Comparison of ENCODE assay signal across 23 cellular contexts in the genomic region with DNA sequence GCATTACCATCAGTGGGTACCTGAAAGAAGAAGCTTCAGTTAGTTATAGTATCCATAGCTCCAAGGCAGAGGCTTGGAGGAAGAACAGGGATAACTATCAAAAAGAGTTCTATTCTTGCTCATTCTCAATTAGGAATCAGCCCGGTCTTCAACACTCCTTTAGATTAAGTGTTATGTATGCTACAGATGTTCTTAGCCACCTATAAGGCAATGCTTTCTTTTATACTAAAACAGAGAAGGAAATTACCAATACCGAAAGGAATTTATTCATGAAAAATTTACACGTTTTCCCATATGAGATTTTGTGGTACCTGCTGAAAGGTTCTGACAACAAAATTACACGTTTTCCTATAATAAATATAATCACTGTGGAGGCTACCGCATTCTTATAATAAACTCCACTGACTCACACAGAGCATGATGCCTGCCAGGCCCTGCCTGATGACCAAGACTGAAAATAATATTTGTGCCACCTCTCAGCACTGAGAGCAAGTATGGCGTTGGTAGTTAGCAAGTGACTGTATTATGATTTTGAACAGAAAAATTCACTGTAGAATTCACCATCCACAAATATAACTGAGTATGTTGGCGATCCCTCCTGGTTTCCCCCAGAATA. TPM values are rescaled to one million over a fixed set of nuclear protein-coding genes. Genes with fewer than 3 reads are reported as not detected.
DNase-seq lines count a peak whose midpoint lies in the region; FAIRE-seq and TF ChIP-seq lines count a peak whose summit lies in the region.
"Had no signal": no experiment of that assay in that cellular context is flagged by ENCODE, and none has a peak within 500 bp of the region (broad histone marks: within the 10 kb centered on the region; RNA-seq: fewer than 3 reads in every experiment).

No MANE protein-coding gene starts in this region.

- H3K4me1 ChIP-seq in astrocyte (ENCODE audit: insufficient read depth, low read length) = peaks cover 9% of the 10 kb centered on the region

- peaks cover 1% of the 10 kb centered on the region for H3K9me3 Mint-ChIP-seq in astrocyte (ENCODE audit: unreplicated experiment)
- H3K9me3 Mint-ChIP-seq in glutamatergic neuron (ENCODE audit: unreplicated experiment) = peaks cover 19% of the 10 kb centered on the region
- H3K9me3 Mint-ChIP-seq: CD4-positive, alpha-beta T cell; dendritic cell treated with granulocyte-macrophage colony-stimulating factor and Interleukin-4, amounts not matched to agents 40 ng/mL and 50 ng/mL, for 4 days; IgD-negative memory B cell had no signal

- no peak overlapping the region for H3K4me2 ChIP-seq in astrocyte (ENCODE audit: low read length)

- H3K36me3 Mint-ChIP-seq in astrocyte (ENCODE audit: low read depth, unreplicated experiment) (peaks cover 22% of the 10 kb centered on the region), glutamatergic neuron (ENCODE audit: unreplicated experiment) (peaks cover 4% of the 10 kb centered on the region)
- H3K36me3 Mint-ChIP-seq: natural killer cell treated with Interleukin-12 subunit alpha and Interleukin-12 subunit beta and Interleukin-15 and Interleukin-18, amount 100 ng/mL, for 72 hours had no signal

- no peak overlapping the region for H3K9ac ChIP-seq in astrocyte (ENCODE audit: low read length)

- peak; percentile 6 for DNase-seq in activated naive CD4-positive, alpha-beta T cell treated with Interleukin-2 at 50 U/mL for 16 hours
- no peak for DNase-seq in activated naive CD4-positive, alpha-beta T cell (lab: John Stamatoyannopoulos, UW)
- DNase-seq in astrocyte (ENCODE audit: low read depth) = no peak
- no peak for DNase-seq in glutamatergic neuron
- DNase-seq in stromal cell of bone marrow (ENCODE audit: low read depth) = peak; percentile 28
- DNase-seq in NCI-H1417 (lab: John Stamatoyannopoulos, UW) = no peak
- DNase-seq in GM13977 (ENCODE audit: low spot score) = no peak
- no peak for DNase-seq in frontal cortex (ENCODE audit: low spot score in 2 of 2)
- DNase-seq: activated effector memory CD4-positive, alpha-beta T cell treated with Interleukin-2 at 50 U/mL for 16 hours; CD4-positive, alpha-beta T cell; DMS79; mesendoderm; NCI-H2029 treated with DMSO at 0.1 percent for 48 hours; NCI-H510A; stimulated activated CD4-positive, alpha-beta T cell treated with anti-CD3 and anti-CD28 coated beads, Interleukin-12 subunit alpha, Interleukin-12 subunit beta, amount 100 ng/mL, for 4 hours; stimulated activated naive CD4-positive, alpha-beta T cell; uterus had no signal

- peaks cover 76% of the 10 kb centered on the region for H3K79me2 ChIP-seq in astrocyte (ENCODE audit: insufficient read depth, low read length)

- H3K4me1 Mint-ChIP-seq in astrocyte (ENCODE audit: low read depth, unreplicated experiment) (peaks cover 15% of the 10 kb centered on the region), glutamatergic neuron (ENCODE audit: low read depth, unreplicated experiment) (peaks cover 44% of the 10 kb centered on the region)

- no peak overlapping the region for H3K4me3 ChIP-seq in astrocyte (ENCODE audit: insufficient read depth, low read depth, low read length)
- H3K4me3 ChIP-seq: ascending aorta, uterus had no signal

- H3K27ac ChIP-seq in astrocyte (ENCODE audit: low read depth, low read length) = no peak overlapping the region
- H3K27ac ChIP-seq: uterus had no signal

- H3K27ac Mint-ChIP-seq in astrocyte (ENCODE audit: unreplicated experiment) = no peak overlapping the region
- peak overlapping the region; percentile 21 for H3K27ac Mint-ChIP-seq in glutamatergic neuron (ENCODE audit: unreplicated experiment)
- H3K27ac Mint-ChIP-seq: CD4-positive, alpha-beta T cell; dendritic cell treated with granulocyte-macrophage colony-stimulating factor and Interleukin-4, amounts not matched to agents 40 ng/mL and 50 ng/mL, for 4 days; IgD-negative memory B cell; natural killer cell treated with Interleukin-12 subunit alpha and Interleukin-12 subunit beta and Interleukin-15 and Interleukin-18, amount 100 ng/mL, for 72 hours had no signal

- no peak for TF ChIP-seq CTCF in astrocyte (IDR thresholded peaks at IDR 0.05; ENCODE audit: insufficient read depth, low read depth, low read length)
- no peak for TF ChIP-seq CTCF in glutamatergic neuron (IDR thresholded peaks at IDR 0.05; ENCODE audit: partially characterized antibody, unreplicated experiment)
- TF ChIP-seq CTCF in GM13977 (IDR thresholded peaks at IDR 0.05; ENCODE audit: extremely low read depth, insufficient read depth, missing control alignments) = no peak

- H3K27me3 ChIP-seq in astrocyte (ENCODE audit: insufficient read depth, low read length) = no peaks in the 10 kb centered on the region
- H3K27me3 ChIP-seq: ascending aorta, uterus had no signal

- in situ Hi-C loops in GM13977 (cut with MboI; ENCODE audit: low pct_unique_long_range_greater_than_20kb, low sequenced_read_pairs, unreplicated experiment) = no loop called here

- peak; percentile 32 for FAIRE-seq in astrocyte (lab: Jason Lieb, UNC)
- no peak for FAIRE-seq in frontal cortex (lab: Jason Lieb, UNC)
- FAIRE-seq: A204.1, islet of Langerhans had no signal

- peaks cover 57% of the 10 kb centered on the region for H4K20me1 ChIP-seq in astrocyte (ENCODE audit: insufficient read depth, low read length)

- no peaks in the 10 kb centered on the region for H3K9me3 ChIP-seq in astrocyte (ENCODE audit: insufficient read depth, low read depth, low read length)
- H3K9me3 ChIP-seq: ascending aorta, uterus had no signal

- H2AFZ ChIP-seq in astrocyte (ENCODE audit: low read depth, low read length) = no peak overlapping the region

- H3K27me3 Mint-ChIP-seq in astrocyte (ENCODE audit: low read depth, unreplicated experiment) (no peaks in the 10 kb centered on the region), glutamatergic neuron (ENCODE audit: unreplicated experiment) (peaks cover 8% of the 10 kb centered on the region)
- H3K27me3 Mint-ChIP-seq: CD4-positive, alpha-beta T cell; dendritic cell treated with granulocyte-macrophage colony-stimulating factor and Interleukin-4, amounts not matched to agents 40 ng/mL and 50 ng/mL, for 4 days; IgD-negative memory B cell; natural killer cell treated with Interleukin-12 subunit alpha and Interleukin-12 subunit beta and Interleukin-15 and Interleukin-18, amount 100 ng/mL, for 72 hours had no signal

- no peaks in the 10 kb centered on the region for H3K36me3 ChIP-seq in astrocyte (ENCODE audit: insufficient read depth, low read length)
- H3K36me3 ChIP-seq: uterus had no signal

- H3K4me3 Mint-ChIP-seq in astrocyte (ENCODE audit: unreplicated experiment) (no peak overlapping the region), glutamatergic neuron (ENCODE audit: unreplicated experiment) (no peak overlapping the region)
- H3K4me3 Mint-ChIP-seq: CD4-positive, alpha-beta T cell; dendritic cell treated with granulocyte-macrophage colony-stimulating factor and Interleukin-4, amounts not matched to agents 40 ng/mL and 50 ng/mL, for 4 days; IgD-negative memory B cell; natural killer cell treated with Interleukin-12 subunit alpha and Interleukin-12 subunit beta and Interleukin-15 and Interleukin-18, amount 100 ng/mL, for 72 hours had no signal

RNA-seq across cellular contexts. Expression of gene APP, which starts 58.3 kb away (rescaled TPM):
- total RNA-seq in astrocyte (785 and 823 TPM in 2 replicates), glutamatergic neuron (ENCODE audit: unreplicated experiment) (735 TPM), frontal cortex (549 TPM)

Comparison
In these comparisons a context has a peak if more than half of its experiments do, and no peak if none do; other contexts are left out.
1. DNase-seq: peak in activated naive CD4-positive, alpha-beta T cell treated with Interleukin-2 at 50 U/mL for 16 hours (single experiment) and stromal cell of bone marrow (single experiment); none in activated naive CD4-positive, alpha-beta T cell (0 of 4), astrocyte (single experiment), glutamatergic neuron (single experiment), NCI-H1417 (0 of 3), GM13977 (single experiment) and frontal cortex (0 of 2).